In the genomic region with DNA sequence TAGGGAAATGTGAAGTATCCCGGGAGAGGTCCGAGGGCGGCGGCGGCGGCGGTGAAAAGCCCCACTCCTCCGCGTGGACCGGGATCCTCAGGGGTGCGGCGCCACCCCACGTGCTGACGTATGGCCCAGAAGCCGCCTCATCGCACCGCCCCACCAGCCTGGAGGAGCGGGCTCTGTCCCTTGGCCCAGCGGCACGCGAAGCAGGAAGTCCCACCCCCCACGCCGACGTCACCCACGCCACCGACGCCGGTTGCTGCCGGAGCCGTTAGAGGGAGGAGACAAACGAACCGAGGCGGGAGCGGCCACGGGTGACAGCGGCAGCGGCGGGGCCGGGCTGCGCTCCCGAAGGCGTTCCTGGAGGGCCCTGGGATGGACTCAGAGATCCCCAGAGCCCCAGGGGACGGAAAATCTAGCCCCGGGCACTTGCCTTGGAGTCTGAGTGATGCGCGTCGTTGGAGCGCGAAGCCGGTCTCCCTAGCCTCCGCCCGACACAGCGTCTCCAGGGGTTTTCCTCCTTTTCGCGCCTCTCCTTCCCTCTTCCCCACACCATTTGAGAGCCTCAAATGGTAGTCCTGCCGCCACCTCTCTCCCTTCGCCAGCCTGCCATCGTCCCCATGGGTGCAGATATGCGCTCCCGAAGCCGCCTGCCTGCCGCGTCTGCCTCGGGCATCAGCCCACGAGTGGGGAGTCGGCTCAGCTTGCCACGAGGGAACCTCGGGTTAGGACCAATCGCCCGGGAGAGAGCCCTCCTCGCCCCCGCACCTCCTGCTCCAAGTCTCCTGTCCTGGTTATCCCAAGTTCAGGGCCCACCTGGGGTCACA, we compare ENCODE assay signal across 8 cellular contexts. TPM values are rescaled to one million over a fixed set of nuclear protein-coding genes. Genes with fewer than 3 reads are reported as not detected.
DNase-seq lines count a peak whose midpoint lies in the region; ATAC-seq, FAIRE-seq and TF ChIP-seq lines count a peak whose summit lies in the region.

A gene with protein sequence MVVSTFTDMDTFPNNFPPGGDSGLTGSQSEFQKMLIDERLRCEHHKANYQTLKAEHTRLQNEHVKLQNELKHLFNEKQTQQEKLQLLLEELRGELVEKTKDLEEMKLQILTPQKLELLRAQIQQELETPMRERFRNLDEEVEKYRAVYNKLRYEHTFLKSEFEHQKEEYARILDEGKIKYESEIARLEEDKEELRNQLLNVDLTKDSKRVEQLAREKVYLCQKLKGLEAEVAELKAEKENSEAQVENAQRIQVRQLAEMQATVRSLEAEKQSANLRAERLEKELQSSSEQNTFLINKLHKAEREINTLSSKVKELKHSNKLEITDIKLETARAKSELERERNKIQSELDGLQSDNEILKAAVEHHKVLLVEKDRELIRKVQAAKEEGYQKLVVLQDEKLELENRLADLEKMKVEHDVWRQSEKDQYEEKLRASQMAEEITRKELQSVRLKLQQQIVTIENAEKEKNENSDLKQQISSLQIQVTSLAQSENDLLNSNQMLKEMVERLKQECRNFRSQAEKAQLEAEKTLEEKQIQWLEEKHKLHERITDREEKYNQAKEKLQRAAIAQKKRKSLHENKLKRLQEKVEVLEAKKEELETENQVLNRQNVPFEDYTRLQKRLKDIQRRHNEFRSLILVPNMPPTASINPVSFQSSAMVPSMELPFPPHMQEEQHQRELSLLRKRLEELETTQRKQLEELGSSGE (minus strand): TSS at position 95 of the 821 bp plus-strand sequence. CDS start 47,377 bp downstream, outside the sequence.

- peak within 1 kb of the TSS; percentile 27 for H3K27ac ChIP-seq in endodermal cell (ENCODE audit: low read depth, low read length)

- H3K9me3 Mint-ChIP-seq in activated CD8-positive, alpha-beta memory T cell treated with anti-CD3 and anti-CD28 coated beads, Interleukin-2, amount 10 ng/mL, durations not matched to agents 7 days and 5 days (ENCODE audit: low read depth), result peaks cover 3% of the 10 kb centered on the region
- no peaks in the 10 kb centered on the region for H3K9me3 Mint-ChIP-seq in endodermal cell

- ATAC-seq in GM21367 (IDR thresholded peaks at IDR 0.05; ENCODE audit: unreplicated experiment), result peak; percentile 97
- ATAC-seq in activated CD8-positive, alpha-beta memory T cell treated with anti-CD3 and anti-CD28 coated beads, Interleukin-2, amount 10 ng/mL, durations not matched to agents 7 days and 5 days, result peak; percentile 99

- no peak for TF ChIP-seq CTCF in endodermal cell (conservative IDR thresholded peaks at IDR 0.05)

- H3K4me3 Mint-ChIP-seq in activated CD8-positive, alpha-beta memory T cell treated with anti-CD3 and anti-CD28 coated beads, Interleukin-2, amount 10 ng/mL, durations not matched to agents 7 days and 5 days, result peak within 1 kb of the TSS; percentile 91
- H3K4me3 Mint-ChIP-seq in endodermal cell, result peak within 1 kb of the TSS; percentile 85

- 1% methylated on average over 46 to 72 of the region's 72 CpGs for WGBS in endodermal cell (ENCODE audit: insufficient coverage in 1 of 2, insufficient read length in 1 of 2), 2 experiments

- H3K4me3 ChIP-seq in endodermal cell (ENCODE audit: low read length), result peak within 1 kb of the TSS; percentile 81

- no peaks in the 10 kb centered on the region for H3K27me3 ChIP-seq in endodermal cell (ENCODE audit: control insufficient read depth, insufficient read depth, low read length, poor library complexity, severe bottlenecking)

- H3K36me3 ChIP-seq in endodermal cell (ENCODE audit: control insufficient read depth, insufficient read depth, low read length), result no peaks in the 10 kb centered on the region

- H3K27me3 Mint-ChIP-seq in activated CD8-positive, alpha-beta memory T cell treated with anti-CD3 and anti-CD28 coated beads, Interleukin-2, amount 10 ng/mL, durations not matched to agents 7 days and 5 days, result peaks cover 10% of the 10 kb centered on the region
- H3K27me3 Mint-ChIP-seq in endodermal cell (ENCODE audit: insufficient read depth), result no peaks in the 10 kb centered on the region

- CTCF ChIA-PET in activated CD8-positive, alpha-beta memory T cell treated with anti-CD3 and anti-CD28 coated beads, Interleukin-2, amount 10 ng/mL, durations not matched to agents 7 days and 5 days (lab: Charles Lee), result interaction anchor here (0.8 to 1.7 kb wide), 4 partner anchors 252 to 358 kb away, joined by 3 to 10 read pairs (median 4); a partner anchor contains a TSS

- H3K9ac ChIP-seq in endodermal cell (ENCODE audit: extremely low read depth, low read length, poor library complexity, severe bottlenecking), result peak within 1 kb of the TSS; percentile 67

- DNase-seq in COLO829 (ENCODE audit: low spot score) (peak; percentile 86), HTR-8/SVneo (ENCODE audit: insufficient read length, low spot score) (peak; percentile 92), NOMO-1 treated with dmso at 0.1 percent for 144 hours (lab: John Stamatoyannopoulos, UW; ENCODE audit: unreplicated experiment) (peak; percentile 90), endodermal cell (peak; percentile 98), mesenteric fat pad (ENCODE audit: low spot score) (peak; percentile 99)
- peak; percentile 98 for DNase-seq in activated CD8-positive, alpha-beta memory T cell treated with anti-CD3 and anti-CD28 coated beads, Interleukin-2, amount 10 ng/mL, durations not matched to agents 7 days and 5 days
- DNase-seq in stimulated activated CD8-positive, alpha-beta memory T cell treated with anti-CD3 and anti-CD28 coated beads, Interleukin-15, amount 100 ng/mL, for 24 hours (ENCODE audit: low read depth), result peak; percentile 97

- no peaks in the 10 kb centered on the region for H3K4me1 ChIP-seq in endodermal cell (ENCODE audit: control insufficient read depth, insufficient read depth, low read length)

- peak within 1 kb of the TSS; percentile 89 for H3K27ac Mint-ChIP-seq in activated CD8-positive, alpha-beta memory T cell treated with anti-CD3 and anti-CD28 coated beads, Interleukin-2, amount 10 ng/mL, durations not matched to agents 7 days and 5 days
- peak within 1 kb of the TSS; percentile 94 for H3K27ac Mint-ChIP-seq in endodermal cell

- H3K9me3 ChIP-seq in endodermal cell (ENCODE audit: control insufficient read depth, low read length), result peaks cover 6% of the 10 kb centered on the region

- peak; percentile 98 for FAIRE-seq in HTR-8/SVneo (lab: Jason Lieb, UNC)

- peaks cover 31% of the 10 kb centered on the region for H3K4me1 Mint-ChIP-seq in activated CD8-positive, alpha-beta memory T cell treated with anti-CD3 and anti-CD28 coated beads, Interleukin-2, amount 10 ng/mL, durations not matched to agents 7 days and 5 days
- H3K4me1 Mint-ChIP-seq in endodermal cell, result peaks cover 6% of the 10 kb centered on the region

- peaks cover 29% of the 10 kb centered on the region for H3K36me3 Mint-ChIP-seq in activated CD8-positive, alpha-beta memory T cell treated with anti-CD3 and anti-CD28 coated beads, Interleukin-2, amount 10 ng/mL, durations not matched to agents 7 days and 5 days
- H3K36me3 Mint-ChIP-seq in endodermal cell (ENCODE audit: low read depth), result peaks cover 10% of the 10 kb centered on the region

RNA-seq across cellular contexts. Expression of the gene that starts here (rescaled TPM):
- 10 to 100 TPM; 17.1 to 20.1 TPM for total RNA-seq in activated CD8-positive, alpha-beta memory T cell treated with anti-CD3 and anti-CD28 coated beads, Interleukin-2, amount 10 ng/mL, durations not matched to agents 7 days and 5 days
- total RNA-seq in endodermal cell (10 to 100 TPM; 28.6 to 36.3 TPM), mesenteric fat pad (16.2 TPM)
- 21.7 TPM for polyA plus RNA-seq in endodermal cell (2013, experiment 1 of 2)
- polyA plus RNA-seq in endodermal cell (2013, experiment 2 of 2), result 21.4 TPM

Comparison
In these comparisons a context has a peak if more than half of its experiments do, and no peak if none do; other contexts are left out.
1. Peak in every context shown above with its lines: DNase-seq, ATAC-seq, H3K4me3 ChIP-seq and H3K27ac ChIP-seq.